In genomic region chr1:90724361-90724760, GRCh38 we compare ENCODE assay signal across 1 cellular context.
TF ChIP-seq lines count a peak whose summit lies in the region.

No MANE protein-coding gene starts in this region.

TF ChIP-seq in WTC11, 78 proteins besides CTCF, POLR2A, EP300 and RAD21 (continued from another document):
- TF ChIP-seq, protein P1, sequence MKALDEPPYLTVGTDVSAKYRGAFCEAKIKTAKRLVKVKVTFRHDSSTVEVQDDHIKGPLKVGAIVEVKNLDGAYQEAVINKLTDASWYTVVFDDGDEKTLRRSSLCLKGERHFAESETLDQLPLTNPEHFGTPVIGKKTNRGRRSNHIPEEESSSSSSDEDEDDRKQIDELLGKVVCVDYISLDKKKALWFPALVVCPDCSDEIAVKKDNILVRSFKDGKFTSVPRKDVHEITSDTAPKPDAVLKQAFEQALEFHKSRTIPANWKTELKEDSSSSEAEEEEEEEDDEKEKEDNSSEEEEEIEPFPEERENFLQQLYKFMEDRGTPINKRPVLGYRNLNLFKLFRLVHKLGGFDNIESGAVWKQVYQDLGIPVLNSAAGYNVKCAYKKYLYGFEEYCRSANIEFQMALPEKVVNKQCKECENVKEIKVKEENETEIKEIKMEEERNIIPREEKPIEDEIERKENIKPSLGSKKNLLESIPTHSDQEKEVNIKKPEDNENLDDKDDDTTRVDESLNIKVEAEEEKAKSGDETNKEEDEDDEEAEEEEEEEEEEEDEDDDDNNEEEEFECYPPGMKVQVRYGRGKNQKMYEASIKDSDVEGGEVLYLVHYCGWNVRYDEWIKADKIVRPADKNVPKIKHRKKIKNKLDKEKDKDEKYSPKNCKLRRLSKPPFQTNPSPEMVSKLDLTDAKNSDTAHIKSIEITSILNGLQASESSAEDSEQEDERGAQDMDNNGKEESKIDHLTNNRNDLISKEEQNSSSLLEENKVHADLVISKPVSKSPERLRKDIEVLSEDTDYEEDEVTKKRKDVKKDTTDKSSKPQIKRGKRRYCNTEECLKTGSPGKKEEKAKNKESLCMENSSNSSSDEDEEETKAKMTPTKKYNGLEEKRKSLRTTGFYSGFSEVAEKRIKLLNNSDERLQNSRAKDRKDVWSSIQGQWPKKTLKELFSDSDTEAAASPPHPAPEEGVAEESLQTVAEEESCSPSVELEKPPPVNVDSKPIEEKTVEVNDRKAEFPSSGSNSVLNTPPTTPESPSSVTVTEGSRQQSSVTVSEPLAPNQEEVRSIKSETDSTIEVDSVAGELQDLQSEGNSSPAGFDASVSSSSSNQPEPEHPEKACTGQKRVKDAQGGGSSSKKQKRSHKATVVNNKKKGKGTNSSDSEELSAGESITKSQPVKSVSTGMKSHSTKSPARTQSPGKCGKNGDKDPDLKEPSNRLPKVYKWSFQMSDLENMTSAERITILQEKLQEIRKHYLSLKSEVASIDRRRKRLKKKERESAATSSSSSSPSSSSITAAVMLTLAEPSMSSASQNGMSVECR (CRISPR knock-in tag; IDR thresholded peaks at IDR 0.05; ENCODE audit: borderline replicate concordance) = no peak
- no peak for TF ChIP-seq ZMAT4 (CRISPR knock-in tag; IDR thresholded peaks at IDR 0.05)
- TF ChIP-seq, protein P2, sequence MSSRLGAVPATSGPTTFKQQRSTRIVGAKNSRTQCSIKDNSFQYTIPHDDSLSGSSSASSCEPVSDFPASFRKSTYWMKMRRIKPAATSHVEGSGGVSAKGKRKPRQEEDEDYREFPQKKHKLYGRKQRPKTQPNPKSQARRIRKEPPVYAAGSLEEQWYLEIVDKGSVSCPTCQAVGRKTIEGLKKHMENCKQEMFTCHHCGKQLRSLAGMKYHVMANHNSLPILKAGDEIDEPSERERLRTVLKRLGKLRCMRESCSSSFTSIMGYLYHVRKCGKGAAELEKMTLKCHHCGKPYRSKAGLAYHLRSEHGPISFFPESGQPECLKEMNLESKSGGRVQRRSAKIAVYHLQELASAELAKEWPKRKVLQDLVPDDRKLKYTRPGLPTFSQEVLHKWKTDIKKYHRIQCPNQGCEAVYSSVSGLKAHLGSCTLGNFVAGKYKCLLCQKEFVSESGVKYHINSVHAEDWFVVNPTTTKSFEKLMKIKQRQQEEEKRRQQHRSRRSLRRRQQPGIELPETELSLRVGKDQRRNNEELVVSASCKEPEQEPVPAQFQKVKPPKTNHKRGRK (CRISPR knock-in tag; IDR thresholded peaks at IDR 0.05; ENCODE audit: borderline replicate concordance) = no peak
- TF ChIP-seq SOX15 (CRISPR knock-in tag; IDR thresholded peaks at IDR 0.05) = no peak
- no peak for TF ChIP-seq FOXJ3 (CRISPR knock-in tag; IDR thresholded peaks at IDR 0.05; ENCODE audit: borderline replicate concordance)
